In genomic region chr6:151399679-151400078, GRCh38 we compare ENCODE assay signal across 1 cellular context.
TF ChIP-seq lines count a peak whose summit lies in the region.

No MANE protein-coding gene starts in this region.

TF ChIP-seq in H1, 55 proteins besides CTCF, POLR2A, EP300 and RAD21:
- TF ChIP-seq SUZ12 (IDR thresholded peaks at IDR 0.05; ENCODE audit: low read length) = no peak
- no peak for TF ChIP-seq EZH2 (IDR thresholded peaks at IDR 0.05; ENCODE audit: low read depth, low read length, severe bottlenecking)
- TF ChIP-seq BACH1 (IDR thresholded peaks at IDR 0.05; ENCODE audit: low read length) = no peak
- no peak for TF ChIP-seq CREB1 (IDR thresholded peaks at IDR 0.05)
- no peak for TF ChIP-seq SIX5 (IDR thresholded peaks at IDR 0.05; ENCODE audit: low read depth, low read length)
- no peak for TF ChIP-seq CHD2 (IDR thresholded peaks at IDR 0.05; ENCODE audit: low read length)
- no peak for TF ChIP-seq KDM4A (IDR thresholded peaks at IDR 0.05; ENCODE audit: low read depth, low read length, severe bottlenecking)
- TF ChIP-seq, protein P1, sequence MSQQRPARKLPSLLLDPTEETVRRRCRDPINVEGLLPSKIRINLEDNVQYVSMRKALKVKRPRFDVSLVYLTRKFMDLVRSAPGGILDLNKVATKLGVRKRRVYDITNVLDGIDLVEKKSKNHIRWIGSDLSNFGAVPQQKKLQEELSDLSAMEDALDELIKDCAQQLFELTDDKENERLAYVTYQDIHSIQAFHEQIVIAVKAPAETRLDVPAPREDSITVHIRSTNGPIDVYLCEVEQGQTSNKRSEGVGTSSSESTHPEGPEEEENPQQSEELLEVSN (IDR thresholded peaks at IDR 0.05) = no peak
- no peak for TF ChIP-seq KDM1A (IDR thresholded peaks at IDR 0.05; ENCODE audit: borderline replicate concordance, low read length)
- no peak for TF ChIP-seq ZNF274 (IDR thresholded peaks at IDR 0.05; ENCODE audit: borderline replicate concordance, extremely low read depth, low read length)
- no peak for TF ChIP-seq SIRT6 (IDR thresholded peaks at IDR 0.05; ENCODE audit: low read length)
- TF ChIP-seq SIN3A (conservative IDR thresholded peaks at IDR 0.05 in 1 of 2, IDR thresholded peaks at IDR 0.05 in 1 of 2; ENCODE audit: low read depth in 1 of 2, low read length in 2 of 2) = no peak
- TF ChIP-seq POLR2AphosphoS5 (IDR thresholded peaks at IDR 0.05; ENCODE audit: low read depth, low read length) = no peak
- no peak for TF ChIP-seq PHF8 (conservative IDR thresholded peaks at IDR 0.05; ENCODE audit: low read depth, low read length)
- TF ChIP-seq TAF1 (IDR thresholded peaks at IDR 0.05; ENCODE audit: low read depth, low read length) = no peak
- TF ChIP-seq CEBPB (IDR thresholded peaks at IDR 0.05; ENCODE audit: low read depth, low read length) = no peak
- no peak for TF ChIP-seq MAFK (IDR thresholded peaks at IDR 0.05; ENCODE audit: low read depth, low read length)
- TF ChIP-seq CHD1 (IDR thresholded peaks at IDR 0.05; ENCODE audit: low read depth, low read length) = no peak
